ENCODE assay signal across 14 cellular contexts in the genomic region with DNA sequence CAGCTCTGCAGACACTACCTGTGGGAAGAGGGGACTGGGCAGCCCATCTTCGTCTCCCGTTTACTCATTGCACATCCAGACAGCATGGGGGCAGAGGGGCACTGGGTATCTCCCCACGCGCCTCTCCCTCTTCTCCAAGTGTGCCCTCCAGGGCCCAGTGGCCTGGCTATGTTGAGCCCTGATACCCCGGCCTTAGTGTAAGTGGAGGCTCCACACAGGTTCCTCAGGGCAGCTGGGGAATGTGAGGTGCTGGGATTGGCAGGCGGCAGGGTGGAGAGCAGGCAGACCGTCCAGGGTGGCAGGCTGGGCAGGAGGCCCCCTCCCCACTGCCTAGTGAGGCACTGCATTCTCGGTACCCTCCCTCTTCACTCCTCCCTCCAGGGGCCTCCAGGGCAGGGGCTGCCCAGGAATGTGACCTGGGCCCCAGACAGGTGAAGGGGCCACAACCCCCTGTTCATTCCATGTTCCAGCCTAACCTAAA. TPM values are rescaled to one million over a fixed set of nuclear protein-coding genes. Genes with fewer than 3 reads are reported as not detected.
DNase-seq lines count a peak whose midpoint lies in the region; ATAC-seq and TF ChIP-seq lines count a peak whose summit lies in the region.
"Had no signal": no experiment of that assay in that cellular context is flagged by ENCODE, and none has a peak within 500 bp of the region (broad histone marks: within the 10 kb centered on the region; RNA-seq: fewer than 3 reads in every experiment).

No MANE protein-coding gene starts in this region.

- no peaks in the 10 kb centered on the region for H3K27me3 ChIP-seq in cardiac muscle cell
- no peaks in the 10 kb centered on the region for H3K27me3 ChIP-seq in right cardiac atrium (ENCODE audit: control insufficient read depth, insufficient read depth)
- H3K27me3 ChIP-seq in uterus, result no peaks in the 10 kb centered on the region

- TF ChIP-seq POLR2A in uterus (IDR thresholded peaks at IDR 0.05), result no peak

- no peak for DNase-seq in cardiac muscle cell (ENCODE audit: low read depth in 1 of 2, low spot score in 1 of 2)
- no peak for DNase-seq in left cardiac atrium
- peak in 1 of 3 donors; percentile 56 for DNase-seq in right cardiac atrium
- peak; percentile 28 for DNase-seq in posterior vena cava (ENCODE audit: low spot score)
- peak in 1 of 2 donors; percentile 19 for DNase-seq in uterus
- DNase-seq in omental fat pad (ENCODE audit: low spot score), result no peak
- no peak for DNase-seq in NCI-H1436 (lab: John Stamatoyannopoulos, UW)
- DNase-seq: activated CD4-positive, CD25-positive, alpha-beta regulatory T cell; effector CD4-positive, alpha-beta T cell; head of caudate nucleus; Karpas-422; NCI-H2029 had no signal

- H3K36me3 ChIP-seq in cardiac muscle cell (no peaks in the 10 kb centered on the region), uterus (no peaks in the 10 kb centered on the region)

- ATAC-seq in left cardiac atrium (no peak), right cardiac atrium (no peak), omental fat pad (ENCODE audit: low FRiP score) (no peak), GM21515 (IDR thresholded peaks at IDR 0.05; ENCODE audit: unreplicated experiment) (no peak)

- WGBS in right cardiac atrium, result 86% methylated on average over 8 of the region's 8 CpGs

- H3K9me3 ChIP-seq in cardiac muscle cell (ENCODE audit: low read depth) (no peaks in the 10 kb centered on the region), right cardiac atrium (ENCODE audit: control insufficient read depth, low read length) (no peaks in the 10 kb centered on the region), uterus (no peaks in the 10 kb centered on the region)

- no peak overlapping the region for H3K4me3 ChIP-seq in cardiac muscle cell
- no peak overlapping the region for H3K4me3 ChIP-seq in right cardiac atrium (ENCODE audit: low read length)
- H3K4me3 ChIP-seq in uterus, result no peak overlapping the region
- H3K4me3 ChIP-seq: SK-N-MC had no signal

- TF ChIP-seq CTCF in cardiac muscle cell (IDR thresholded peaks at IDR 0.05; ENCODE audit: low read depth, low read length) (no peak), uterus (IDR thresholded peaks at IDR 0.05) (no peak), omental fat pad (IDR thresholded peaks at IDR 0.05) (no peak)

- H3K27ac ChIP-seq in cardiac muscle cell (peak overlapping the region; percentile 65), right cardiac atrium (ENCODE audit: low read length) (peak overlapping the region; percentile 99), uterus (peak overlapping the region; percentile 95 to 99)
- H3K27ac ChIP-seq: SK-N-MC had no signal

- H3K4me1 ChIP-seq in cardiac muscle cell (ENCODE audit: low read depth) (peaks cover 34% of the 10 kb centered on the region), right cardiac atrium (ENCODE audit: control insufficient read depth, insufficient read depth, low read length) (peaks cover 35% of the 10 kb centered on the region), uterus (peaks cover 45 to 49% of the 10 kb centered on the region in 2 donors)

- intact Hi-C loops in left cardiac atrium (cut with DNase I), result loop anchor here in 1 of 2 donors (10.0 kb wide), 1 partner anchor 98 kb away; a partner anchor contains a TSS
- intact Hi-C loops in right cardiac atrium (cut with DNase I), result loop anchor here in 1 of 4 donors (10.0 kb wide), 1 partner anchor 88 kb away; no protein-coding TSS in a partner anchor
- intact Hi-C loops in posterior vena cava (cut with DNase I), result loop anchor here in 1 of 2 donors (5.0 kb wide), 1 partner anchor 101 kb away; a partner anchor contains a TSS
- intact Hi-C loops in uterus (cut with DNase I; ENCODE audit: low total_unique reads), result no loop called here

RNA-seq across cellular contexts. Expression of a gene that starts 13.2 kb away (rescaled TPM):
- 49.0 and 56.9 TPM in 2 replicates for total RNA-seq in cardiac muscle cell
- 37.1 and 56.9 TPM in 2 replicates for polyA plus RNA-seq in cardiac muscle cell
- 10 to 100 TPM; 15.1 to 20.7 TPM for total RNA-seq in left cardiac atrium
- 10 to 100 TPM; 11.3 to 18.8 (median 15.0) TPM for total RNA-seq in right cardiac atrium
- polyA plus RNA-seq in right cardiac atrium, result 13.7 TPM
- total RNA-seq in posterior vena cava, result 10 to 100 TPM; 27.1 to 36.0 TPM
- total RNA-seq in uterus, result 10 to 100 TPM in 3 of 4 donors, 1 to 10 TPM in 1; 8.7 to 33.5 (median 25.6) TPM
- total RNA-seq in omental fat pad, result 10 to 100 TPM; 48.5 to 80.9 (median 57.3) TPM

RNA-seq across cellular contexts. Expression of a gene that starts 29.9 kb away (rescaled TPM):
- 4.3 and 6.0 TPM in 2 replicates for total RNA-seq in cardiac muscle cell
- 2.8 and 3.0 TPM in 2 replicates for polyA plus RNA-seq in cardiac muscle cell
- total RNA-seq in left cardiac atrium, result 1 to 10 TPM; 2.8 to 3.7 TPM
- total RNA-seq in right cardiac atrium, result 1 to 10 TPM; 1.2 to 1.6 (median 1.4) TPM
- 2.5 TPM for polyA plus RNA-seq in right cardiac atrium
- 1 to 10 TPM in 1 of 2 donors, under 1 TPM in 1; 0.67 to 1.2 TPM for total RNA-seq in posterior vena cava
- total RNA-seq in uterus, result 1 to 10 TPM in 1 of 4 donors, under 1 TPM in 1, not detected in 2; 0.35 to 3.1 TPM
- 1 to 10 TPM; 1.6 to 8.7 (median 3.4) TPM for total RNA-seq in omental fat pad

RNA-seq across cellular contexts. Expression of a gene that starts 39.1 kb away (rescaled TPM):
- total RNA-seq in cardiac muscle cell (32.5 and 43.5 TPM in 2 replicates), left cardiac atrium (10 to 100 TPM; 37.2 to 37.5 TPM), right cardiac atrium (10 to 100 TPM; 32.4 to 45.5 (median 40.0) TPM), posterior vena cava (10 to 100 TPM; 34.0 TPM), uterus (10 to 100 TPM in 3 of 4 donors, 1 to 10 TPM in 1; 2.6 to 42.6 (median 16.1) TPM), omental fat pad (10 to 100 TPM; 21.8 to 33.5 (median 26.2) TPM)
- polyA plus RNA-seq in cardiac muscle cell (74.7 and 97.4 TPM in 2 replicates), right cardiac atrium (30.2 TPM)

RNA-seq across cellular contexts. Expression of a gene that starts 44.1 kb away (rescaled TPM):
- total RNA-seq in cardiac muscle cell (22.4 and 28.1 TPM in 2 replicates), left cardiac atrium (10 to 100 TPM; 51.3 to 55.3 TPM), right cardiac atrium (10 to 100 TPM; 46.9 to 63.8 (median 54.2) TPM), posterior vena cava (10 to 100 TPM; 27.5 to 28.5 TPM), uterus (10 to 100 TPM in 3 of 4 donors, 1 to 10 TPM in 1; 6.9 to 50.0 (median 35.1) TPM), omental fat pad (10 to 100 TPM; 41.8 to 53.0 (median 50.3) TPM)
- polyA plus RNA-seq in cardiac muscle cell (37.1 and 47.3 TPM in 2 replicates), right cardiac atrium (65.0 TPM)

RNA-seq across cellular contexts. Expression of a gene that starts 54.7 kb away (rescaled TPM):
- total RNA-seq in cardiac muscle cell (6.2 and 6.6 TPM in 2 replicates), left cardiac atrium (1 to 10 TPM; 2.2 to 3.4 TPM), right cardiac atrium (1 to 10 TPM; 1.4 to 3.3 (median 2.5) TPM), posterior vena cava (1 to 10 TPM; 4.1 to 4.7 TPM), uterus (10 to 100 TPM in 1 of 4 donors, 1 to 10 TPM in 3; 2.8 to 16.5 (median 5.0) TPM), omental fat pad (1 to 10 TPM; 1.7 to 4.7 (median 3.3) TPM)
- polyA plus RNA-seq in cardiac muscle cell (9.1 and 14.0 TPM in 2 replicates), right cardiac atrium (2.2 TPM)
